ENCODE assay signal across 9 cellular contexts in genomic region chr13:98976941-98977340, GRCh38. TPM values are rescaled to one million over a fixed set of nuclear protein-coding genes. Genes with fewer than 3 reads are reported as not detected.
A peak's percentile ranks its signal among the peaks of the same experiment; 100 is the strongest.
DNase-seq lines count a peak whose midpoint lies in the region; ATAC-seq and TF ChIP-seq lines count a peak whose summit lies in the region.
"Had no signal": no experiment of that assay in that cellular context is flagged by ENCODE, and none has a peak within 500 bp of the region (broad histone marks: within the 10 kb centered on the region; RNA-seq: fewer than 3 reads in every experiment).

No MANE protein-coding gene starts in this region.

- intact Hi-C loops in lower lobe of right lung (cut with DNase I): no loop called here

- DNase-seq in HT-29 (ENCODE audit: low spot score): peak; percentile 54
- DNase-seq in caudate nucleus (lab: John Stamatoyannopoulos, UW): no peak
- DNase-seq in lower lobe of right lung: no peak
- no peak for DNase-seq in activated CD8-positive, alpha-beta memory T cell treated with anti-CD3 and anti-CD28 coated beads, Interleukin-2, amount 50 U/mL, for 4 hours
- no peak for DNase-seq in activated T-cell treated with anti-CD3 and anti-CD28 coated beads, Interleukin-2, amount 50 U/mL, for 24 hours
- DNase-seq: stimulated activated CD4-positive, alpha-beta T cell treated with anti-CD3 and anti-CD28 coated beads, Interleukin-1b, Interleukin-23, amount 100 ng/mL, for 48 hours had no signal

- no peaks in the 10 kb centered on the region for H3K27me3 Mint-ChIP-seq in activated T-cell treated with anti-CD3 and anti-CD28 coated beads, Interleukin-2, amount 50 U/mL, for 24 hours

- no peaks in the 10 kb centered on the region for H3K36me3 Mint-ChIP-seq in activated T-cell treated with anti-CD3 and anti-CD28 coated beads, Interleukin-2, amount 50 U/mL, for 24 hours (ENCODE audit: low read depth)

- no peak for TF ChIP-seq CTCF in lower lobe of right lung (IDR thresholded peaks at IDR 0.05)

- peak overlapping the region; percentile 54 for H3K4me3 ChIP-seq in lower lobe of right lung
- peak overlapping the region; percentile 38 to 79 for H3K4me3 ChIP-seq in stomach smooth muscle (ENCODE audit: low read length in 2 of 2)

- H3K9me3 Mint-ChIP-seq in activated T-cell treated with anti-CD3 and anti-CD28 coated beads, Interleukin-2, amount 50 U/mL, for 24 hours: no peaks in the 10 kb centered on the region

- ATAC-seq in lower lobe of right lung (no peak), HG03196 (IDR thresholded peaks at IDR 0.05; ENCODE audit: unreplicated experiment) (no peak), HG02938 (IDR thresholded peaks at IDR 0.05; ENCODE audit: unreplicated experiment) (no peak)

- H3K27ac ChIP-seq in caudate nucleus (ENCODE audit: low read depth, low read length) (peak overlapping the region; percentile 88), lower lobe of right lung (peak overlapping the region; percentile 68), stomach smooth muscle (ENCODE audit: low read length) (no peak overlapping the region)

- H3K4me3 Mint-ChIP-seq in activated T-cell treated with anti-CD3 and anti-CD28 coated beads, Interleukin-2, amount 50 U/mL, for 24 hours: no peak overlapping the region

- H3K27me3 ChIP-seq in lower lobe of right lung (ENCODE audit: low read depth) (no peaks in the 10 kb centered on the region), stomach smooth muscle (ENCODE audit: control insufficient read depth in 1 of 2, insufficient read depth in 2 of 2, low read length in 2 of 2) (no peaks in the 10 kb centered on the region)

- H3K9me3 ChIP-seq in lower lobe of right lung (no peaks in the 10 kb centered on the region), stomach smooth muscle (ENCODE audit: control insufficient read depth in 2 of 2, low read length in 2 of 2) (no peaks in the 10 kb centered on the region)

- H3K9ac ChIP-seq in stomach smooth muscle (ENCODE audit: low read length in 2 of 2): no peak overlapping the region

- H3K4me1 Mint-ChIP-seq in activated T-cell treated with anti-CD3 and anti-CD28 coated beads, Interleukin-2, amount 50 U/mL, for 24 hours (ENCODE audit: low read depth): peaks cover 74% of the 10 kb centered on the region

- H3K27ac Mint-ChIP-seq in activated T-cell treated with anti-CD3 and anti-CD28 coated beads, Interleukin-2, amount 50 U/mL, for 24 hours: no peak overlapping the region

- peaks cover 48% of the 10 kb centered on the region for H3K4me1 ChIP-seq in lower lobe of right lung
- H3K4me1 ChIP-seq in stomach smooth muscle (ENCODE audit: control insufficient read depth, insufficient read depth, low read length): peaks cover 25% of the 10 kb centered on the region

- H3K36me3 ChIP-seq in lower lobe of right lung (no peaks in the 10 kb centered on the region), stomach smooth muscle (ENCODE audit: control insufficient read depth in 2 of 2, insufficient read depth in 2 of 2, low read length in 2 of 2) (no peaks in the 10 kb centered on the region)

RNA-seq across cellular contexts. Expression of gene DOCK9, which starts 0.9 kb away (rescaled TPM):
- total RNA-seq in HT-29 (2014; rRNA removed; shearing (Covaris generic)): 44.2 and 51.0 TPM in 2 replicates
- total RNA-seq in lower lobe of right lung: 153 TPM
